In genomic region chr13:69591437-69591836, GRCh38 we compare ENCODE assay signal across 34 cellular contexts.
"Had no signal": no experiment of that assay in that cellular context is flagged by ENCODE, and none has a peak within 500 bp of the region (broad histone marks: within the 10 kb centered on the region; RNA-seq: fewer than 3 reads in every experiment).

No MANE protein-coding gene starts in this region.

- H3K9me3 ChIP-seq: adrenal gland, body of pancreas, breast epithelium had no signal

- ATAC-seq: activated CD8-positive, alpha-beta T cell treated with anti-CD3 and anti-CD28 coated beads for 36 hours; activated naive CD4-positive, alpha-beta T cell treated with anti-CD3 and anti-CD28 coated beads, Interleukin-2, amount 50 U/mL, for 72 hours; activated T-cell treated with anti-CD3 and anti-CD28 coated beads, Interleukin-2, amount 50 U/mL, for 4 hours; activated T-cell treated with anti-CD3 and anti-CD28 coated beads, Interleukin-2, amount 50 U/mL, for 72 hours; activated T-helper 17 cell treated with anti-CD3 and anti-CD28 coated beads, Interleukin-2, amount 50 U/mL, for 72 hours; body of pancreas had no signal

- H3K36me3 ChIP-seq: adrenal gland, brain microvascular endothelial cell, breast epithelium had no signal

- FAIRE-seq: astrocyte, TTC549 had no signal

- H3K4me3 ChIP-seq: adrenal gland, body of pancreas, breast epithelium had no signal

- H3K27ac ChIP-seq: adrenal gland, body of pancreas, brain microvascular endothelial cell, breast epithelium, VCaP had no signal

- H3K4me1 ChIP-seq: adrenal gland, breast epithelium had no signal

- DNase-seq: activated B cell treated with CpG ODN at 0.5 μM for 24 hours; activated CD4-positive, alpha-beta memory T cell treated with anti-CD3 and anti-CD28 coated beads for 36 hours; activated CD4-positive, alpha-beta T cell treated with anti-CD3 and anti-CD28 coated beads for 4 hours; activated CD4-positive, alpha-beta T cell treated with anti-CD3 and anti-CD28 coated beads, Interleukin-2, amount 10 ng/mL, durations not matched to agents 24 days and 14 days; activated CD4-positive, alpha-beta T cell treated with anti-CD3 and anti-CD28 coated beads, Interleukin-2, amount 50 U/mL, for 1 hour; activated CD4-positive, alpha-beta T cell treated with anti-CD3 and anti-CD28 coated beads, Interleukin-2, amount 50 U/mL, for 4 hours; activated CD4-positive, CD25-positive, alpha-beta regulatory T cell treated with anti-CD3 and anti-CD28 coated beads, Interleukin-2, amount 50 U/mL, for 72 hours; activated CD8-positive, alpha-beta memory T cell treated with anti-CD3 and anti-CD28 coated beads, Interleukin-2, amount 50 U/mL, for 4 hours; activated CD8-positive, alpha-beta T cell treated with anti-CD3 and anti-CD28 coated beads for 36 hours; activated effector memory CD4-positive, alpha-beta T cell treated with anti-CD3 and anti-CD28 coated beads, Interleukin-2, amount 50 U/mL, for 16 hours; activated gamma-delta T cell treated with Interleukin-2 at 50 U/mL for 16 hours; activated naive CD4-positive, alpha-beta T cell; activated naive CD4-positive, alpha-beta T cell treated with anti-CD3 and anti-CD28 coated beads for 36 hours; activated naive CD4-positive, alpha-beta T cell treated with anti-CD3 and anti-CD28 coated beads, Interleukin-2, amount 50 U/mL, for 16 hours; activated naive CD8-positive, alpha-beta T cell treated with anti-CD3 and anti-CD28 coated beads for 36 hours; activated T-cell treated with anti-CD3 and anti-CD28 coated beads for 4 hours; activated T-cell treated with anti-CD3 and anti-CD28 coated beads, Interleukin-2, amount 50 U/mL, for 1 hour; activated T-cell treated with anti-CD3 and anti-CD28 coated beads, Interleukin-2, amount 50 U/mL, for 4 hours; activated T-cell treated with anti-CD3 and anti-CD28 coated beads, Interleukin-2, amount 50 U/mL, for 72 hours; adrenal gland; amniotic stem cell; aorta; body of pancreas; brain microvascular endothelial cell; central memory CD4-positive, alpha-beta T cell; T-helper 1 cell; T-helper 2 cell; T-helper 9 cell had no signal

- H3K27me3 ChIP-seq: adrenal gland, body of pancreas, brain microvascular endothelial cell, breast epithelium had no signal
